ENCODE assay signal across 23 cellular contexts in genomic region chr2:3008551-3009498, GRCh38.
DNase-seq lines count a peak whose midpoint lies in the region; ATAC-seq, FAIRE-seq and TF ChIP-seq lines count a peak whose summit lies in the region.
"Had no signal": no experiment of that assay in that cellular context is flagged by ENCODE, and none has a peak within 500 bp of the region (broad histone marks: within the 10 kb centered on the region; RNA-seq: fewer than 3 reads in every experiment).

No MANE protein-coding gene starts in this region.

- no peaks in the 10 kb centered on the region for H3K36me3 Mint-ChIP-seq in nephron (ENCODE audit: low read depth)

- CTCF ChIA-PET in GM12878 (lab: Yijun Ruan, JAX): no interaction called here

- no peak for TF ChIP-seq EP300 in GM12878 (IDR thresholded peaks at IDR 0.05; ENCODE audit: borderline replicate concordance in 1 of 2, control insufficient read depth in 1 of 2, low read depth in 2 of 2, low read length in 2 of 2)

- POLR2A ChIA-PET in GM12878 (lab: Charles Lee): no interaction called here

- 14% methylated on average over 14 of the region's 14 CpGs for WGBS in GM12878 (ENCODE audit: insufficient coverage, insufficient replicate concordance, low lambda C conversion rate, missing lambda C conversion rate)
- 30% methylated on average over 13 of the region's 14 CpGs for WGBS in smooth muscle cell (ENCODE audit: low lambda C conversion rate)

- SMC1A ChIA-PET in GM12878 (lab: Charles Lee; ENCODE audit: uncharacterized antibody, unreplicated experiment): no interaction called here

- peak overlapping the region; percentile 32 for H3K4me2 ChIP-seq in BLaER1
- H3K4me2 ChIP-seq in GM12878 (ENCODE audit: control insufficient read depth, insufficient read depth): no peak overlapping the region
- peak overlapping the region; percentile 67 for H3K4me2 ChIP-seq in smooth muscle cell

- no peaks in the 10 kb centered on the region for H3F3A ChIP-seq in smooth muscle cell (ENCODE audit: low read depth)

- H3K9me3 Mint-ChIP-seq in nephron: peaks cover 14% of the 10 kb centered on the region

- DNase-seq in GM12878 (ENCODE audit: low read depth, low spot score) (no peak), smooth muscle cell (lab: John Stamatoyannopoulos, UW; ENCODE audit: unreplicated experiment) (no peak), NCI-H69 (lab: John Stamatoyannopoulos, UW) (no peak), NCI-H524 (lab: John Stamatoyannopoulos, UW) (no peak), COLO668 (lab: John Stamatoyannopoulos, UW; ENCODE audit: unreplicated experiment) (no peak)
- DNase-seq: CD4-positive, alpha-beta memory T cell; DND-41; GM23248; KG1; NCI-H1092 treated with DMSO at 0.1 percent for 48 hours; NCI-H146; NCI-H2029; NCI-H2227 treated with DMSO at 0.1 percent for 48 hours; NCI-H510A; NCI-H82; OCI-M1; SJCRH30 had no signal

- H3K4me3 ChIP-seq in BLaER1 (no peak overlapping the region), GM12878 (no peak overlapping the region), smooth muscle cell (no peak overlapping the region)
- H3K4me3 ChIP-seq: GM23248, HAP-1, SJCRH30 had no signal

- no peak for ATAC-seq in GM12878

- H3K4me1 ChIP-seq in BLaER1 (peaks cover 14% of the 10 kb centered on the region), GM12878 (ENCODE audit: control insufficient read depth, insufficient read depth, low read length) (no peaks in the 10 kb centered on the region), smooth muscle cell (ENCODE audit: low read depth) (no peaks in the 10 kb centered on the region)
- H3K4me1 ChIP-seq: HAP-1, SJCRH30 had no signal

- no peaks in the 10 kb centered on the region for H3K79me2 ChIP-seq in GM12878 (ENCODE audit: control insufficient read depth, insufficient read depth, low read length)
- no peaks in the 10 kb centered on the region for H3K79me2 ChIP-seq in smooth muscle cell (ENCODE audit: low read depth)

- no peak for FAIRE-seq in GM12878 (lab: Jason Lieb, UNC)
- FAIRE-seq: A204.1, GM12891, RCC 7860 had no signal

- H3K27me3 ChIP-seq in BLaER1 (no peaks in the 10 kb centered on the region), GM12878 (replicated peaks in 1 of 2; ENCODE audit: control insufficient read depth in 2 of 2, insufficient read depth in 2 of 2, low read length in 1 of 2) (no peaks in the 10 kb centered on the region), smooth muscle cell (ENCODE audit: low read depth) (peaks cover 41% of the 10 kb centered on the region)
- H3K27me3 ChIP-seq: SJCRH30 had no signal

- peaks cover 36% of the 10 kb centered on the region for H3K27me3 Mint-ChIP-seq in nephron (ENCODE audit: low read depth)

- H3K4me3 Mint-ChIP-seq in nephron: peak overlapping the region in 2 of 3 experiments; percentile 11 to 37
- H3K4me3 Mint-ChIP-seq: CD4-positive, alpha-beta memory T cell had no signal

- H3K9ac ChIP-seq in BLaER1: no peak overlapping the region
- no peak overlapping the region for H3K9ac ChIP-seq in GM12878 (ENCODE audit: control insufficient read depth, insufficient read depth, low read length)
- no peak overlapping the region for H3K9ac ChIP-seq in smooth muscle cell (ENCODE audit: low read depth)
- H3K9ac ChIP-seq: GM23248 had no signal

- BruUV-seq in GM12878 (replicated peaks; lab: Mats Ljungman, UMichigan): no TSS peak

- in situ Hi-C loops in GM12878 (cut with MboI): no loop called here

- H3K27ac Mint-ChIP-seq in nephron: peak overlapping the region; percentile 21 to 65 (median 38)
- H3K27ac Mint-ChIP-seq: CD4-positive, alpha-beta memory T cell had no signal

- no peak overlapping the region for H3K27ac ChIP-seq in BLaER1
- H3K27ac ChIP-seq in GM12878 (ENCODE audit: control insufficient read depth, insufficient read depth): no peak overlapping the region
- H3K27ac ChIP-seq in smooth muscle cell (ENCODE audit: low read depth): no peak overlapping the region
- H3K27ac ChIP-seq: GM23248, SJCRH30 had no signal

- peaks cover 32% of the 10 kb centered on the region for H3K4me1 Mint-ChIP-seq in nephron
- H3K4me1 Mint-ChIP-seq: CD4-positive, alpha-beta memory T cell had no signal

- no peak for TF ChIP-seq CTCF in GM12878 (IDR thresholded peaks at IDR 0.05 in 2 of 3, conservative IDR thresholded peaks at IDR 0.05 in 1 of 3; ENCODE audit: control insufficient read depth in 2 of 3, extremely low read depth in 1 of 3, insufficient read depth in 1 of 3, low read depth in 3 of 3, low read length in 3 of 3)
- no peak for TF ChIP-seq CTCF in nephron (IDR thresholded peaks at IDR 0.05; ENCODE audit: unreplicated experiment in 3 of 3)
- no peak for TF ChIP-seq CTCF in smooth muscle cell (IDR thresholded peaks at IDR 0.05; ENCODE audit: borderline replicate concordance, insufficient read depth, poor library complexity, severe bottlenecking)

- intact Hi-C loops in GM12878 (cut with micrococcal nuclease; ENCODE audit: unreplicated experiment): no loop called here

- H3K36me3 ChIP-seq in BLaER1 (no peaks in the 10 kb centered on the region), GM12878 (ENCODE audit: control insufficient read depth in 2 of 2, insufficient read depth in 2 of 2, low read length in 1 of 2) (no peaks in the 10 kb centered on the region), smooth muscle cell (ENCODE audit: low read depth) (no peaks in the 10 kb centered on the region)
- H3K36me3 ChIP-seq: HAP-1, SJCRH30 had no signal

- no peak for TF ChIP-seq RAD21 in GM12878 (IDR thresholded peaks at IDR 0.05; ENCODE audit: insufficient read depth, low read depth, low read length)

- TF ChIP-seq POLR2A in GM12878 (IDR thresholded peaks at IDR 0.05; ENCODE audit: low read depth, low read length): no peak

- H2AFZ ChIP-seq in GM12878 (ENCODE audit: control insufficient read depth, low read depth, low read length) (no peak overlapping the region), smooth muscle cell (ENCODE audit: low read depth) (no peak overlapping the region)
- H2AFZ ChIP-seq: GM23248 had no signal

- H4K20me1 ChIP-seq in BLaER1 (no peaks in the 10 kb centered on the region), GM12878 (ENCODE audit: control insufficient read depth, insufficient read depth) (no peaks in the 10 kb centered on the region), smooth muscle cell (ENCODE audit: low read depth) (no peaks in the 10 kb centered on the region)

- RAD21 ChIA-PET in GM12878 (lab: Charles Lee; ENCODE audit: unreplicated experiment): no interaction called here

- H3K9me3 ChIP-seq in BLaER1: peaks cover 14% of the 10 kb centered on the region
- H3K9me3 ChIP-seq in GM12878 (replicated peaks; ENCODE audit: control insufficient read depth, insufficient read depth, low read length): no peaks in the 10 kb centered on the region; the same call in 2 of the 3 replicates
- H3K9me3 ChIP-seq in smooth muscle cell (replicated peaks; ENCODE audit: low read depth): no peaks in the 10 kb centered on the region
- H3K9me3 ChIP-seq: HAP-1 had no signal

TF ChIP-seq in GM12878, 131 proteins besides CTCF, POLR2A, EP300 and RAD21:
- TF ChIP-seq MTA3 (IDR thresholded peaks at IDR 0.05; ENCODE audit: borderline replicate concordance, low read length): no peak
- TF ChIP-seq, protein P1, sequence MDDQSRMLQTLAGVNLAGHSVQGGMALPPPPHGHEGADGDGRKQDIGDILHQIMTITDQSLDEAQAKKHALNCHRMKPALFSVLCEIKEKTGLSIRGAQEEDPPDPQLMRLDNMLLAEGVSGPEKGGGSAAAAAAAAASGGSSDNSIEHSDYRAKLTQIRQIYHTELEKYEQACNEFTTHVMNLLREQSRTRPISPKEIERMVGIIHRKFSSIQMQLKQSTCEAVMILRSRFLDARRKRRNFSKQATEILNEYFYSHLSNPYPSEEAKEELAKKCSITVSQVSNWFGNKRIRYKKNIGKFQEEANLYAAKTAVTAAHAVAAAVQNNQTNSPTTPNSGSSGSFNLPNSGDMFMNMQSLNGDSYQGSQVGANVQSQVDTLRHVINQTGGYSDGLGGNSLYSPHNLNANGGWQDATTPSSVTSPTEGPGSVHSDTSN (IDR thresholded peaks at IDR 0.05; ENCODE audit: insufficient replicate concordance, low read depth, low read length): peak; percentile 14
